1 cellular context compared by ENCODE assay signal in the genomic region with DNA sequence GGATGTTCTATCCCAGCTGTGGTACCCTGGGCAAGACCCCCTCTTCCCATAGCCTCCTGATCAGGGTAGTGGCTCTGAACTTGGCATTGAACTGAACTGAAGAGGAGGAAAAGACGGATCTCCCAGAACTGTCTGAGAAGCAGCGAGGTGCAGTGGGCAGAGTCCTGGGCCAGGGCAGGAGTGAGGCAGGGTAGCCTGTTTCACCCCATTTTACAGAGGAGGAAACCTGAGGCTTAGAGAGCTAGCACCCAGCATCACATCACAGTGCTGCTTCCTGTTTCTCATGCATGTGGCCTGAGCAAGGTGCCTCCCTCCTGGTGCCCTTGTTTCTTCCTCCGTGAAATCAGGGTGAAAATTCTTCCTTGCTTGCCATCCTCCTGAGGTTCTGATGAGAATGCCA.
TF ChIP-seq lines count a peak whose summit lies in the region.

No MANE protein-coding gene starts in this region.

TF ChIP-seq in HepG2, 621 proteins besides CTCF, POLR2A, EP300 and RAD21:
- TF ChIP-seq ZNF629 (CRISPR knock-in tag; conservative IDR thresholded peaks at IDR 0.05), result peak; percentile 53; the same call in 1 of the 2 replicates
- no peak for TF ChIP-seq ZNF260 (CRISPR knock-in tag; IDR thresholded peaks at IDR 0.05; ENCODE audit: borderline replicate concordance, low read depth)
- no peak for TF ChIP-seq HOXA3 (CRISPR knock-in tag; IDR thresholded peaks at IDR 0.05)
- TF ChIP-seq NFATC3 (CRISPR knock-in tag; IDR thresholded peaks at IDR 0.05), result no peak
